14 cellular contexts compared by ENCODE assay signal in the genomic region with DNA sequence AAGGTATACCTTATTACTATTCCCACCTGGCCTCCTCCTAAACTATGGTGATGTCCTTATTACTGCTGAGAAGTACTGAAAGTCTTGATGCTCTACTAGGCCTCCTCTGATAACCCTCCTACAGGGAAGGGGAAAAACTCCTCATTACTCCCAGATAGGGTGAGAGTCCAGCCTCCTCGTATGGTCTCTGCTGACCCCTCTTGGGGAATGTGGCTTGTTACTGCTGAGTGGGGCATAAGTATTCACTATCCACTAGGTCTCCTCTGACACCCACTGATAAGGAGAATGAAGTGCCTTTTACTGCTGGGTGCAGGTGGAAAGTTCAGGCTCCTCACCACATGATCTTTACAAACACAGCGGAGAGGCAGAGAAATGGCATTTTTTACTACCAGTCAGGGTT.
A peak's percentile ranks its signal among the peaks of the same experiment; 100 is the strongest.
DNase-seq lines count a peak whose midpoint lies in the region; ATAC-seq, FAIRE-seq and TF ChIP-seq lines count a peak whose summit lies in the region.
"Had no signal": no experiment of that assay in that cellular context is flagged by ENCODE, and none has a peak within 500 bp of the region (broad histone marks: within the 10 kb centered on the region; RNA-seq: fewer than 3 reads in every experiment).

No MANE protein-coding gene starts in this region.

- H3K36me3 ChIP-seq in H1 (ENCODE audit: control insufficient read depth in 2 of 4, insufficient read depth in 4 of 4, low read length in 3 of 4) (no peaks in the 10 kb centered on the region; a peak in 1 of 8 replicates), esophagus muscularis mucosa (no peaks in the 10 kb centered on the region)
- H3K36me3 ChIP-seq: HAP-1, transverse colon had no signal

- no peak for TF ChIP-seq EP300 in H1 (IDR thresholded peaks at IDR 0.05; ENCODE audit: borderline replicate concordance in 1 of 2, low read depth in 2 of 2, low read length in 2 of 2)
- TF ChIP-seq EP300 in esophagus muscularis mucosa (IDR thresholded peaks at IDR 0.05): no peak

- peak; percentile 93 for TF ChIP-seq RAD21 in H1 (IDR thresholded peaks at IDR 0.05 in 1 of 2, conservative IDR thresholded peaks at IDR 0.05 in 1 of 2; ENCODE audit: low read depth in 2 of 2, low read length in 2 of 2)

- H3K4ac ChIP-seq in H1 (replicated peaks; ENCODE audit: insufficient read length, low read depth, low read length): no peak overlapping the region

- H2BK12ac ChIP-seq in H1 (ENCODE audit: low read depth, low read length): no peak overlapping the region

- no peak overlapping the region for H3K23ac ChIP-seq in H1 (ENCODE audit: insufficient read length)

- intact Hi-C loops in esophagus muscularis mucosa (cut with DNase I): no loop called here

- H3K27ac ChIP-seq in H1 (ENCODE audit: low read depth, low read length) (no peak overlapping the region), esophagus muscularis mucosa (replicated peaks in 1 of 4) (no peak overlapping the region)
- H3K27ac ChIP-seq: transverse colon had no signal

- peak; percentile 21 for DNase-seq in Daoy (ENCODE audit: low read depth)
- no peak for DNase-seq in LNCaP clone FGC (ENCODE audit: low read depth)
- DNase-seq in H1 (ENCODE audit: low read depth in 1 of 2, low spot score in 2 of 2): peak in 1 of 2 experiments; percentile 29
- no peak for DNase-seq in mesothelial cell of epicardium (ENCODE audit: low spot score in 2 of 2, unreplicated experiment in 2 of 2)
- no peak for DNase-seq in NCI-H2227 (lab: John Stamatoyannopoulos, UW; ENCODE audit: unreplicated experiment)
- DNase-seq in esophagus muscularis mucosa (ENCODE audit: extremely low spot score): no peak
- DNase-seq: activated naive CD8-positive, alpha-beta T cell treated with anti-CD3 and anti-CD28 coated beads, Interleukin-2, amount 50 U/mL, for 24 hours; DND-41; NCI-H187; retina; transverse colon had no signal

- H2BK15ac ChIP-seq in H1 (ENCODE audit: low read length): no peak overlapping the region

- no peak for ATAC-seq in GM18870 (IDR thresholded peaks at IDR 0.05; ENCODE audit: unreplicated experiment)
- no peak for ATAC-seq in activated T-helper 17 cell treated with anti-CD3 and anti-CD28 coated beads, Interleukin-2, amount 50 U/mL, for 72 hours (replicated peaks)
- ATAC-seq: activated naive CD8-positive, alpha-beta T cell treated with anti-CD3 and anti-CD28 coated beads, Interleukin-2, amount 50 U/mL, for 24 hours had no signal

- H3K9me3 ChIP-seq in H1 (ENCODE audit: insufficient read depth in 2 of 2, low read depth in 1 of 2, low read length in 1 of 2) (no peaks in the 10 kb centered on the region), esophagus muscularis mucosa (no peaks in the 10 kb centered on the region)
- H3K9me3 ChIP-seq: HAP-1 had no signal

- no peaks in the 10 kb centered on the region for H3K27me3 Mint-ChIP-seq in mesothelial cell of epicardium (ENCODE audit: low read depth)
- H3K27me3 Mint-ChIP-seq in activated T-helper 17 cell treated with anti-CD3 and anti-CD28 coated beads, Interleukin-2, amount 50 U/mL, for 72 hours: no peaks in the 10 kb centered on the region
- H3K27me3 Mint-ChIP-seq: activated naive CD8-positive, alpha-beta T cell treated with anti-CD3 and anti-CD28 coated beads, Interleukin-2, amount 50 U/mL, for 24 hours had no signal

- no peak overlapping the region for H4K8ac ChIP-seq in H1 (ENCODE audit: extremely low read depth, insufficient read depth, low read length)

- no peaks in the 10 kb centered on the region for H3K79me1 ChIP-seq in H1 (ENCODE audit: low read depth, low read length)

- H3K4me1 ChIP-seq in H1 (replicated peaks in 1 of 4; ENCODE audit: control insufficient read depth in 3 of 4, insufficient read depth in 4 of 4, low read length in 3 of 4) (peaks cover 0 to 3% (median 1%) of the 10 kb centered on the region in 4 experiments; a peak in 2 of 7 replicates), esophagus muscularis mucosa (no peaks in the 10 kb centered on the region)
- H3K4me1 ChIP-seq: HAP-1, transverse colon had no signal

- no peaks in the 10 kb centered on the region for H3K27me3 ChIP-seq in H1 (replicated peaks in 1 of 4; ENCODE audit: control insufficient read depth in 3 of 4, extremely low read depth in 1 of 4, insufficient read depth in 3 of 4, low read length in 3 of 4)
- no peaks in the 10 kb centered on the region for H3K27me3 ChIP-seq in esophagus muscularis mucosa
- H3K27me3 ChIP-seq: transverse colon had no signal

- peak; percentile 27 for TF ChIP-seq CTCF in LNCaP clone FGC (IDR thresholded peaks at IDR 0.05; ENCODE audit: control insufficient read depth, extremely low read depth, insufficient read depth)
- peak; percentile 57 to 77 (median 77) for TF ChIP-seq CTCF in H1 (IDR thresholded peaks at IDR 0.05; ENCODE audit: control extremely low read depth in 1 of 3, insufficient read depth in 1 of 3, low read depth in 1 of 3, low read length in 3 of 3)
- TF ChIP-seq CTCF in mesothelial cell of epicardium (IDR thresholded peaks at IDR 0.05; ENCODE audit: unreplicated experiment): no peak
- peak in 1 of 3 experiments; percentile 7 for TF ChIP-seq CTCF in esophagus muscularis mucosa (IDR thresholded peaks at IDR 0.05)

- no peak overlapping the region for H2BK20ac ChIP-seq in H1 (ENCODE audit: low read length)

- peak overlapping the region; percentile 83 for H3K27ac Mint-ChIP-seq in mesothelial cell of epicardium
- H3K27ac Mint-ChIP-seq in activated T-helper 17 cell treated with anti-CD3 and anti-CD28 coated beads, Interleukin-2, amount 50 U/mL, for 72 hours: no peak overlapping the region
- H3K27ac Mint-ChIP-seq: activated naive CD8-positive, alpha-beta T cell treated with anti-CD3 and anti-CD28 coated beads, Interleukin-2, amount 50 U/mL, for 24 hours had no signal

- H3K79me2 ChIP-seq in H1 (ENCODE audit: control insufficient read depth in 1 of 2, insufficient read depth in 2 of 2, low read length in 2 of 2): no peaks in the 10 kb centered on the region

- WGBS in H1 (ENCODE audit: extremely low coverage in 1 of 2, insufficient coverage in 1 of 2, insufficient read length in 1 of 2, insufficient replicate concordance in 2 of 2, low coverage in 1 of 2, low lambda C conversion rate in 2 of 2, missing lambda C conversion rate in 1 of 2), 2 experiments: 65% methylated on average over 2 of the region's 2 CpGs; no CpG with 5 or more reads in 1 of the 2 experiments
- WGBS in esophagus muscularis mucosa: 88% methylated on average over 2 of the region's 2 CpGs

- H2BK5ac ChIP-seq in H1 (ENCODE audit: low read depth, low read length): no peak overlapping the region

- H3K23me2 ChIP-seq in H1 (ENCODE audit: low read depth, low read length): no peaks in the 10 kb centered on the region

- TF ChIP-seq POLR2A in H1 (IDR thresholded peaks at IDR 0.05; ENCODE audit: control extremely low read depth in 1 of 2, low read depth in 2 of 2, low read length in 2 of 2) (no peak), esophagus muscularis mucosa (IDR thresholded peaks at IDR 0.05; ENCODE audit: low read depth) (no peak)

- H2AK5ac ChIP-seq in H1 (ENCODE audit: low read depth, low read length): peak overlapping the region; percentile 83; the same call in 1 of the 2 replicates

- H3K9ac ChIP-seq in H1 (replicated peaks in 1 of 4; ENCODE audit: extremely low read depth in 1 of 4, low read depth in 3 of 4, low read length in 3 of 4): no peak overlapping the region

- no peak overlapping the region for H3K4me2 ChIP-seq in H1 (ENCODE audit: insufficient read depth in 1 of 2, low read depth in 2 of 2, low read length in 2 of 2)

- peaks cover 32% of the 10 kb centered on the region for H3K9me3 Mint-ChIP-seq in mesothelial cell of epicardium
- H3K9me3 Mint-ChIP-seq in activated T-helper 17 cell treated with anti-CD3 and anti-CD28 coated beads, Interleukin-2, amount 50 U/mL, for 72 hours: peaks cover 13% of the 10 kb centered on the region

- no peak overlapping the region for H4K91ac ChIP-seq in H1 (replicated peaks; ENCODE audit: insufficient read length, low read length)

- no peak overlapping the region for H3K56ac ChIP-seq in H1 (replicated peaks; ENCODE audit: insufficient read length, low read depth, low read length)

- no peak overlapping the region for H4K5ac ChIP-seq in H1 (ENCODE audit: insufficient read length, low read depth, low read length)

- H3K4me3 Mint-ChIP-seq in mesothelial cell of epicardium: no peak overlapping the region
- H3K4me3 Mint-ChIP-seq in activated T-helper 17 cell treated with anti-CD3 and anti-CD28 coated beads, Interleukin-2, amount 50 U/mL, for 72 hours: no peak overlapping the region
- H3K4me3 Mint-ChIP-seq: activated naive CD8-positive, alpha-beta T cell treated with anti-CD3 and anti-CD28 coated beads, Interleukin-2, amount 50 U/mL, for 24 hours had no signal

- H3K18ac ChIP-seq in H1 (ENCODE audit: extremely low read depth, low read length): no peak overlapping the region

- H4K20me1 ChIP-seq in H1 (replicated peaks in 1 of 2; ENCODE audit: control insufficient read depth in 1 of 2, insufficient read depth in 2 of 2, low read length in 2 of 2): no peaks in the 10 kb centered on the region

- peaks cover 21% of the 10 kb centered on the region for H3K4me1 Mint-ChIP-seq in mesothelial cell of epicardium
- H3K4me1 Mint-ChIP-seq in activated T-helper 17 cell treated with anti-CD3 and anti-CD28 coated beads, Interleukin-2, amount 50 U/mL, for 72 hours: no peaks in the 10 kb centered on the region
- H3K4me1 Mint-ChIP-seq: activated naive CD8-positive, alpha-beta T cell treated with anti-CD3 and anti-CD28 coated beads, Interleukin-2, amount 50 U/mL, for 24 hours had no signal

- POLR2A ChIA-PET in H1 (lab: Charles Lee; ENCODE audit: partially characterized antibody): no interaction called here

- no peak overlapping the region for H3K4me3 ChIP-seq in LNCaP clone FGC (ENCODE audit: low read depth, low read length)
- H3K4me3 ChIP-seq in H1 (ENCODE audit: extremely low read depth in 1 of 4, insufficient read depth in 2 of 4, low read depth in 3 of 4, low read length in 4 of 4): no peak overlapping the region
- no peak overlapping the region for H3K4me3 ChIP-seq in esophagus muscularis mucosa
- H3K4me3 ChIP-seq: HAP-1, transverse colon had no signal

- no peak overlapping the region for H2AFZ ChIP-seq in H1 (ENCODE audit: low read length)

- CTCF ChIA-PET in H1 (lab: Charles Lee; ENCODE audit: partially characterized antibody): interaction anchor here (2.0 kb wide), 1 partner anchor 1293 kb away, joined by 6 read pairs; no protein-coding TSS in a partner anchor

- H3K14ac ChIP-seq in H1 (ENCODE audit: insufficient read length): no peak overlapping the region

- no peak overlapping the region for H2BK120ac ChIP-seq in H1 (replicated peaks; ENCODE audit: low read depth, low read length)

- H3K36me3 Mint-ChIP-seq in mesothelial cell of epicardium: peaks cover 25% of the 10 kb centered on the region
- H3K36me3 Mint-ChIP-seq in activated T-helper 17 cell treated with anti-CD3 and anti-CD28 coated beads, Interleukin-2, amount 50 U/mL, for 72 hours (ENCODE audit: low read depth): no peaks in the 10 kb centered on the region

- FAIRE-seq in H1 (lab: Jason Lieb, UNC): peak; percentile 90

TF ChIP-seq in H1, 55 proteins besides CTCF, POLR2A, EP300 and RAD21:
- peak; percentile 72; the same call in 1 of the 2 replicates for TF ChIP-seq TEAD4 (IDR thresholded peaks at IDR 0.05; ENCODE audit: low read depth, low read length)
- TF ChIP-seq NRF1 (IDR thresholded peaks at IDR 0.05; ENCODE audit: low read depth, low read length): no peak
